ENCODE assay signal across 8 cellular contexts in genomic region chr15:82043726-82044372, GRCh38. TPM values are rescaled to one million over a fixed set of nuclear protein-coding genes. Genes with fewer than 3 reads are reported as not detected.
DNase-seq lines count a peak whose midpoint lies in the region; ATAC-seq and TF ChIP-seq lines count a peak whose summit lies in the region.

No MANE protein-coding gene starts in this region.

- no peak for TF ChIP-seq CTCF in WI38 (IDR thresholded peaks at IDR 0.05; ENCODE audit: low read depth, low read length)
- TF ChIP-seq CTCF in fibroblast of the aortic adventitia (IDR thresholded peaks at IDR 0.05; ENCODE audit: insufficient read depth, low read length), result no peak
- no peak for TF ChIP-seq CTCF in psoas muscle (IDR thresholded peaks at IDR 0.05)
- no peak for TF ChIP-seq CTCF in omental fat pad (IDR thresholded peaks at IDR 0.05)

- no peaks in the 10 kb centered on the region for H3K27me3 ChIP-seq in psoas muscle (ENCODE audit: insufficient read depth in 3 of 3, low read length in 2 of 3)

- H3K27ac ChIP-seq in psoas muscle, result no peak overlapping the region

- H3K9me3 ChIP-seq in ES-I3 (ENCODE audit: control insufficient read depth, insufficient read depth, low read length), result no peaks in the 10 kb centered on the region
- no peaks in the 10 kb centered on the region for H3K9me3 ChIP-seq in psoas muscle

- H3K4me3 ChIP-seq in WI38 (ENCODE audit: low read depth, low read length) (peak overlapping the region; percentile 89), fibroblast of the aortic adventitia (ENCODE audit: low read depth, low read length) (peak overlapping the region; percentile 82), psoas muscle (peak overlapping the region; percentile 91)

- no peaks in the 10 kb centered on the region for H3K36me3 ChIP-seq in ES-I3 (ENCODE audit: insufficient read depth, low read length)
- H3K36me3 ChIP-seq in psoas muscle (ENCODE audit: insufficient read depth in 1 of 2, low read depth in 1 of 2), result peaks cover 0 to 13% of the 10 kb centered on the region in 2 donors

- intact Hi-C loops in psoas muscle (cut with DNase I), result loop anchor here in 1 of 2 donors (10.0 kb wide), 1 partner anchor 151 kb away; no protein-coding TSS in a partner anchor

- WGBS in psoas muscle, 3 donors, result 52 to 55% (median 53%) methylated on average over 50 to 54 of the region's 54 CpGs

- peaks cover 4% of the 10 kb centered on the region for H3K4me1 ChIP-seq in ES-I3 (ENCODE audit: insufficient read depth, low read length)
- H3K4me1 ChIP-seq in psoas muscle, result peaks cover 15% of the 10 kb centered on the region

- H3K9ac ChIP-seq in ES-I3 (ENCODE audit: low read depth, low read length), result peak overlapping the region; percentile 73

- no peak for DNase-seq in fibroblast of the aortic adventitia (ENCODE audit: low read depth)
- DNase-seq in psoas muscle, result peak in 1 of 2 donors; percentile 50
- no peak for DNase-seq in germinal center (ENCODE audit: low spot score)
- DNase-seq in NCI-H2107 (lab: John Stamatoyannopoulos, UW), result no peak
- no peak for DNase-seq in dermis blood vessel endothelial cell
- DNase-seq in omental fat pad (ENCODE audit: low spot score), result no peak

- no peak for ATAC-seq in psoas muscle
- no peak for ATAC-seq in omental fat pad (ENCODE audit: low FRiP score)

RNA-seq across cellular contexts. Expression of gene MEX3B, which starts 2.0 kb away (rescaled TPM):
- total RNA-seq in fibroblast of the aortic adventitia (ENCODE audit: low replicate concordance) (2.1 and 3.5 TPM in 2 replicates), psoas muscle (1 to 10 TPM; 1.1 to 1.3 (median 1.2) TPM), dermis blood vessel endothelial cell (9.7 and 11.6 TPM in 2 replicates), omental fat pad (1 to 10 TPM in 1 of 4 donors, under 1 TPM in 3; 0.48 to 1.6 (median 0.84) TPM)
- polyA plus RNA-seq in psoas muscle, result 1 to 10 TPM in 1 of 3 donors, under 1 TPM in 2; 0.57 to 1.8 (median 0.62) TPM
